Comparison of ENCODE assay signal across 8 cellular contexts in the genomic region with DNA sequence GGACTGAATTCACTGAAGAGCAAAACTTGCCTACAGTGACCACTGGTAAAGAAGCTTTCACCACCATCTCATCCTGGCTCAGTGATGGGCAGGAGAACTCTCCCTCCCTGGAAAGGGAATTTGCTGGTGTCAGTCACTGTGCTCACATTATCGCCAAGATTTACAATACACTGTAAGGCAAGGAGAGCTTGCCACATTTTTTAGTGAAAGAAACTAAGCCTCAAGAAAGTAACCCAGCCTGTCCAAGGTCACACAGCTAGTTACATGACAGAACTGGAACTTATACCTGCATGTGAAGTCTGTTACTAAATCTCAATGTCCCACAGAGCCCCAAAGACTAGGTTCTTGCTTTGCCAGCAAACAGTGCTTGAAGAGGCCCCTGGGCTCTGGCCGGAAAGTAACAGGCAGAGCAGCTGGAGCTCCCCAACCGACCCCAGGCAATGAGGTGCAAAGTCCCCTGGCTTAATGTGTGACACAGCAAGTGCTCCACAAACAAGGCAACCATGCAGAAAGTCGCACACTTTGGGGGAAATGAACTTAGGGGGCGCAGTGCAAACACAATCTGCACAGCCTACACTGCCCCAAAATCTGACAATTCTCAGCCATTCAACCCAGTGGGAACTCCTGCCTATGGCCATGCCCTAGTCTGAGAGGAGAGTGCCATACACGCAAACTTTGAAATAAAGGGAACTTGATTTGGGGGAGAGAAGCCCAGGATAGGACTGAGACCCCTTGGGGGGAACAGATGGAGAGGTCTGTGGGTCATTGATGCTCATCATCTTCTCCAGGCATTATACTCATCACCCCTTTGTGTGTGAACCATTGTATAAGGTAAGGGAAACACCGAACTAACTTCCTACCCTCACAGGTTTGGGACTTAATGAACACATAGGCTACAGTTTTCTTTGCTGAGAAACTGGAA. TPM values are rescaled to one million over a fixed set of nuclear protein-coding genes. Genes with fewer than 3 reads are reported as not detected.
DNase-seq lines count a peak whose midpoint lies in the region; ATAC-seq and TF ChIP-seq lines count a peak whose summit lies in the region.

No MANE protein-coding gene starts in this region.

- 12 to 26% methylated on average over 7 of the region's 7 CpGs for WGBS in lung, 2 donors

- no peaks in the 10 kb centered on the region for H3K9me3 ChIP-seq in ES-I3 (ENCODE audit: control insufficient read depth, insufficient read depth, low read length)
- H3K9me3 ChIP-seq in MM.1S (replicated peaks; ENCODE audit: insufficient read depth, low read length), result no peaks in the 10 kb centered on the region
- no peaks in the 10 kb centered on the region for H3K9me3 ChIP-seq in lung (ENCODE audit: control insufficient read depth in 2 of 2, insufficient read depth in 1 of 2, low read length in 1 of 2)
- no peaks in the 10 kb centered on the region for H3K9me3 ChIP-seq in tibial artery

- DNase-seq in MM.1S, result peak; percentile 52
- DNase-seq in lung (ENCODE audit: low spot score), result no peak
- DNase-seq in tibial artery, result no peak
- no peak for DNase-seq in SHP77 (lab: John Stamatoyannopoulos, UW)
- no peak for DNase-seq in AG08395 (ENCODE audit: low spot score)

- H2AFZ ChIP-seq in MM.1S (ENCODE audit: low read length), result no peak overlapping the region

- no peaks in the 10 kb centered on the region for H3K27me3 ChIP-seq in MM.1S (replicated peaks; ENCODE audit: insufficient read depth, low read length)
- H3K27me3 ChIP-seq in lung (ENCODE audit: control insufficient read depth, insufficient read depth), result no peaks in the 10 kb centered on the region
- H3K27me3 ChIP-seq in tibial artery, result no peaks in the 10 kb centered on the region

- H4K20me1 ChIP-seq in MM.1S (ENCODE audit: insufficient read depth, low read length), result no peaks in the 10 kb centered on the region

- peak overlapping the region; percentile 94 for H3K4me3 ChIP-seq in MM.1S (ENCODE audit: low read length)
- peak overlapping the region; percentile 83 for H3K4me3 ChIP-seq in lung
- peak overlapping the region; percentile 76 for H3K4me3 ChIP-seq in tibial artery

- H3K9me3 Mint-ChIP-seq in brain, result no peaks in the 10 kb centered on the region

- peaks cover 71% of the 10 kb centered on the region for H3F3A ChIP-seq in MM.1S (ENCODE audit: insufficient read depth, low read length)

- H3K9ac ChIP-seq in ES-I3 (ENCODE audit: low read depth, low read length) (peak overlapping the region; percentile 85), MM.1S (ENCODE audit: low read length) (peak overlapping the region; percentile 93)

- peaks cover 6% of the 10 kb centered on the region for H3K27me3 Mint-ChIP-seq in brain

- H3K4me1 ChIP-seq in ES-I3 (ENCODE audit: insufficient read depth, low read length) (peaks cover 33% of the 10 kb centered on the region), MM.1S (ENCODE audit: low read length) (no peaks in the 10 kb centered on the region), lung (ENCODE audit: control insufficient read depth in 2 of 2, insufficient read depth in 2 of 2, low read length in 2 of 2) (peaks cover 5 to 22% of the 10 kb centered on the region in 2 donors), tibial artery (peaks cover 0 to 51% (median 45%) of the 10 kb centered on the region in 4 donors)

- H3K4me3 Mint-ChIP-seq in brain, result peak overlapping the region; percentile 94 to 99 (median 97)

- H3K36me3 Mint-ChIP-seq in brain, result peaks cover 55% of the 10 kb centered on the region

- no peaks in the 10 kb centered on the region for H3K9me2 ChIP-seq in MM.1S (replicated peaks; ENCODE audit: insufficient read depth, low read length)

- ATAC-seq in lung (ENCODE audit: insufficient read depth, low FRiP score) (no peak), HG03457 (IDR thresholded peaks at IDR 0.05; ENCODE audit: unreplicated experiment) (no peak)

- H3K36me3 ChIP-seq in ES-I3 (ENCODE audit: insufficient read depth, low read length), result peaks cover 28% of the 10 kb centered on the region
- peaks cover 8% of the 10 kb centered on the region; the same call in 1 of the 2 replicates for H3K36me3 ChIP-seq in MM.1S (replicated peaks; ENCODE audit: insufficient read depth, low read length)
- H3K36me3 ChIP-seq in lung (ENCODE audit: control insufficient read depth in 2 of 2, insufficient read depth in 2 of 2, low read length in 2 of 2), result peaks cover 0 to 12% of the 10 kb centered on the region in 2 donors
- H3K36me3 ChIP-seq in tibial artery, result peaks cover 0 to 6% (median 5%) of the 10 kb centered on the region in 3 donors

- H3K4me2 ChIP-seq in MM.1S (ENCODE audit: low read depth, low read length), result peak overlapping the region; percentile 80

- H3K27ac Mint-ChIP-seq in brain, result peak overlapping the region; percentile 99 to 100 (median 99)

- intact Hi-C loops in tibial artery (cut with DNase I; ENCODE audit: low total_unique reads), result loop anchor here (10.0 kb wide), 2 partner anchors 156 to 234 kb away; partner anchors contain the start of gene PDRG1

- H3K27ac ChIP-seq in MM.1S (ENCODE audit: low read length) (peak overlapping the region; percentile 99), lung (ENCODE audit: low read depth in 1 of 2, low read length in 1 of 2) (peak overlapping the region; percentile 98 to 99), tibial artery (peak overlapping the region; percentile 97 to 99)

- TF ChIP-seq CTCF in MM.1S (IDR thresholded peaks at IDR 0.05; ENCODE audit: low read length) (peak; percentile 39), brain (conservative IDR thresholded peaks at IDR 0.05) (no peak), lung (IDR thresholded peaks at IDR 0.05; ENCODE audit: control extremely low read depth, extremely low read depth) (no peak), tibial artery (IDR thresholded peaks at IDR 0.05) (no peak)

- H3K79me2 ChIP-seq in MM.1S (ENCODE audit: low read length), result peaks cover 77% of the 10 kb centered on the region

- peaks cover 73% of the 10 kb centered on the region for H3K4me1 Mint-ChIP-seq in brain

RNA-seq across cellular contexts. Expression of gene BCL2L1, which starts 1.9 kb away (rescaled TPM):
- polyA plus RNA-seq in brain (ENCODE audit: insufficient read depth, low read depth, low replicate concordance) (184 TPM), lung (100 to 1,000 TPM; 107 to 120 TPM)
- 100 to 1,000 TPM; 113 to 150 TPM for total RNA-seq in lung

RNA-seq across cellular contexts. Expression of gene TPX2, which starts 18.3 kb away (rescaled TPM):
- polyA plus RNA-seq in brain (ENCODE audit: insufficient read depth, low read depth, low replicate concordance) (150 TPM), lung (1 to 10 TPM; 2.0 to 2.1 TPM)
- total RNA-seq in lung, result 1 to 10 TPM; 1.6 to 6.5 TPM

Comparison
In these comparisons a context has a peak if more than half of its experiments do, and no peak if none do; other contexts are left out.
1. RNA of gene TPX2, which starts 18.3 kb away (polyA plus RNA-seq): 150 TPM in brain (single experiment); 2.0 to 2.1 TPM in lung; every median in the first group is over 10 times any median in the second.
2. Peak in every context shown above with its lines, with median percentiles within 50 percentile points of each other: H3K27ac ChIP-seq and H3K4me3 ChIP-seq.